Comparison of ENCODE assay signal across 9 cellular contexts in genomic region chr13:110555601-110556223, GRCh38. TPM values are rescaled to one million over a fixed set of nuclear protein-coding genes. Genes with fewer than 3 reads are reported as not detected.
DNase-seq lines count a peak whose midpoint lies in the region; ATAC-seq, FAIRE-seq and TF ChIP-seq lines count a peak whose summit lies in the region.
"Had no signal": no experiment of that assay in that cellular context is flagged by ENCODE, and none has a peak within 500 bp of the region (broad histone marks: within the 10 kb centered on the region; RNA-seq: fewer than 3 reads in every experiment).

No MANE protein-coding gene starts in this region.

- H3K27me3 ChIP-seq in K562 (ENCODE audit: control insufficient read depth in 2 of 2, insufficient read depth in 2 of 2, low read length in 2 of 2) (no peaks in the 10 kb centered on the region), spleen (replicated peaks in 1 of 7) (no peaks in the 10 kb centered on the region)

- POLR2A ChIA-PET in K562 (lab: Yijun Ruan, JAX): interaction anchor here (0.6 to 0.8 kb wide), 3 partner anchors 30 to 245 kb away, joined by 3 to 4 read pairs (median 3); no protein-coding TSS in a partner anchor

- H3K9me1 ChIP-seq in K562 (ENCODE audit: control insufficient read depth, insufficient read depth, low read length): no peaks in the 10 kb centered on the region

- H3K9me3 ChIP-seq in K562 (replicated peaks; ENCODE audit: control insufficient read depth, insufficient read depth, low read depth, low read length): no peaks in the 10 kb centered on the region
- peaks cover 0 to 6% (median 0%) of the 10 kb centered on the region in 8 donors for H3K9me3 ChIP-seq in spleen

- in situ Hi-C loops in K562 (cut with MboI): no loop called here

- no peak for FAIRE-seq in K562 (lab: Jason Lieb, UNC)

- no peak overlapping the region for H2AFZ ChIP-seq in K562 (ENCODE audit: low read depth, low read length)

- no peak overlapping the region for H3K27ac ChIP-seq in K562 (ENCODE audit: extremely low read depth, low read depth, low read length)
- H3K27ac ChIP-seq in spleen: peak overlapping the region in 7 of 8 donors; percentile 36 to 96 (median 72)

- no peak for TF ChIP-seq CTCF in K562 (IDR thresholded peaks at IDR 0.05 in 2 of 3, conservative IDR thresholded peaks at IDR 0.05 in 1 of 3; ENCODE audit: insufficient read depth in 2 of 3, low read depth in 1 of 3, low read length in 3 of 3)
- TF ChIP-seq CTCF in spleen (IDR thresholded peaks at IDR 0.05 in 8 of 11, conservative IDR thresholded peaks at IDR 0.05 in 3 of 11): no peak

- DNase-seq in NCI-H2029 (lab: John Stamatoyannopoulos, UW) (peak; percentile 91), K562 (ENCODE audit: extremely low read depth in 1 of 4, low spot score in 3 of 4) (no peak), spleen (peak; percentile 70), SHP77 treated with DMSO at 0.1 percent for 48 hours (lab: John Stamatoyannopoulos, UW) (no peak), T-helper 2 cell (no peak), GM03348 (ENCODE audit: low spot score) (no peak)

- CTCF ChIA-PET in K562 (lab: Yijun Ruan, JAX; ENCODE audit: low intra/inter-chr PET ratio): no interaction called here

- H3K79me2 ChIP-seq in K562 (ENCODE audit: control insufficient read depth, insufficient read depth, low read length): peaks cover 29% of the 10 kb centered on the region

- H3K4me2 ChIP-seq in K562 (ENCODE audit: insufficient read depth, low read length): no peak overlapping the region

- TF ChIP-seq POLR2A in K562 (conservative IDR thresholded peaks at IDR 0.05) (no peak), spleen (IDR thresholded peaks at IDR 0.05) (no peak)

- H3K9ac ChIP-seq in K562 (ENCODE audit: insufficient read depth in 1 of 2, low read depth in 2 of 2, low read length in 2 of 2): peak overlapping the region in 1 of 2 experiments; percentile 52; a peak in 2 of 4 replicates

- peaks cover 4% of the 10 kb centered on the region; the same call in 1 of the 3 replicates for H3K36me3 ChIP-seq in K562 (ENCODE audit: control insufficient read depth, insufficient read depth, low read length)
- H3K36me3 ChIP-seq in spleen: peaks cover 0 to 30% (median 4%) of the 10 kb centered on the region in 6 donors

- TF ChIP-seq RAD21 in K562 (CRISPR knock-in tag; conservative IDR thresholded peaks at IDR 0.05 in 1 of 2, IDR thresholded peaks at IDR 0.05 in 1 of 2): no peak

- peaks cover 7 to 26% of the 10 kb centered on the region in 2 experiments; a peak in 4 of 5 replicates for H3K4me1 ChIP-seq in K562 (replicated peaks in 1 of 2; ENCODE audit: control insufficient read depth in 2 of 2, insufficient read depth in 2 of 2, low read length in 2 of 2)
- H3K4me1 ChIP-seq in spleen: peaks cover 0 to 91% (median 53%) of the 10 kb centered on the region in 6 donors

- 58% methylated on average over 6 of the region's 16 CpGs for WGBS in K562 (ENCODE audit: insufficient coverage, low coverage, missing lambda C conversion rate)
- 77 to 83% (median 81%) methylated on average over 11 to 16 of the region's 16 CpGs for WGBS in spleen, 5 donors

- peak; percentile 47 for ATAC-seq in GM18870 (IDR thresholded peaks at IDR 0.05; ENCODE audit: unreplicated experiment)
- no peak; the same call in 2 of the 3 replicates for ATAC-seq in K562
- ATAC-seq in HG02759 (IDR thresholded peaks at IDR 0.05; ENCODE audit: unreplicated experiment): no peak
- ATAC-seq: SK-N-SH treated with all-trans-retinoic acid at 6 μM for 48 hours had no signal

- no peak overlapping the region for H3K4me3 ChIP-seq in K562
- H3K4me3 ChIP-seq in spleen: peak overlapping the region in 1 of 8 donors; percentile 21

- no TSS peak for BruUV-seq in K562 (replicated peaks; lab: Mats Ljungman, UMichigan)

- TF ChIP-seq EP300 in K562 (IDR thresholded peaks at IDR 0.05; ENCODE audit: low read length): no peak

- no peaks in the 10 kb centered on the region for H4K20me1 ChIP-seq in K562 (replicated peaks; ENCODE audit: control insufficient read depth, insufficient read depth, low read length)

- intact Hi-C loops in K562 (cut with micrococcal nuclease) (no loop called here), spleen (cut with DNase I; ENCODE audit: low total_unique reads) (no loop called here)

TF ChIP-seq in K562, 482 proteins besides CTCF, POLR2A, EP300 and RAD21:
- TF ChIP-seq NEUROD1 (IDR thresholded peaks at IDR 0.05; ENCODE audit: borderline replicate concordance, low read depth, low read length, partially characterized antibody) (no peak), TFAP4 (CRISPR knock-in tag; IDR thresholded peaks at IDR 0.05; ENCODE audit: borderline replicate concordance) (0 out of 2 replicates have a peak, but pooled peaks have one; percentile 12), DDX20 (tag; IDR thresholded peaks at IDR 0.05; ENCODE audit: low read depth) (no peak), DLX4 (CRISPR knock-in tag; IDR thresholded peaks at IDR 0.05) (no peak), NRF1 (conservative IDR thresholded peaks at IDR 0.05 in 1 of 2, IDR thresholded peaks at IDR 0.05 in 1 of 2) (no peak), SPI1 (IDR thresholded peaks at IDR 0.05; ENCODE audit: borderline replicate concordance, low read depth, low read length) (peak; percentile 47; the same call in 1 of the 2 replicates)

RNA-seq across cellular contexts. Expression of gene RAB20, which starts 5.8 kb away (rescaled TPM):
- total RNA-seq in K562 (2011; cell fraction: chromatin; rRNA removed; ENCODE audit: low replicate concordance): 1.3 and 3.9 TPM in 2 replicates
- total RNA-seq in K562 (2011; cell fraction: nucleolus; rRNA removed): 2.5 TPM in 2 replicates
- 1.5 and 2.9 TPM in 2 replicates for total RNA-seq in K562 (2011; cell fraction: nucleoplasm; rRNA removed)
- 9.2 and 12.4 TPM in 2 replicates for total RNA-seq in K562 (2014; rRNA removed)
- 4.3 and 4.8 TPM in 2 replicates for total RNA-seq in K562 (2014; rRNA removed; fragmentation: Illumina TruSeq; extraction: Trizol)
- 6.7 and 7.7 TPM in 2 replicates for total RNA-seq in K562 (2015; rRNA removed; fragmentation: Illumina TruSeq; extraction: Trizol)
- 7.9 and 8.1 TPM in 2 replicates for total RNA-seq in K562 (2021)
- polyA plus RNA-seq in K562 (2011; rRNA removed): 4.6 and 11.8 TPM in 2 replicates
- polyA plus RNA-seq in K562 (2011; cell fraction: cytosol; rRNA removed): 8.9 and 13.3 TPM in 2 replicates
- 3.6 and 6.9 TPM in 2 replicates for polyA plus RNA-seq in K562 (2011; cell fraction: nucleus; rRNA removed)
- 10.1 and 10.6 TPM in 2 replicates for polyA plus RNA-seq in K562 (2012)
- 5.4 and 7.5 TPM in 2 replicates for polyA plus RNA-seq in K562 (2014; fragmentation: Illumina TruSeq; extraction: Trizol)
- under 1 TPM; 0.62 to 0.82 TPM for polyA plus RNA-seq in K562 (2014; fragmentation: Nextera tagmentation; extraction: Ambion mirVana)
- polyA plus RNA-seq in K562 (2014; rRNA removed): 7.1 and 9.1 TPM in 2 replicates
- 2.9 and 6.8 TPM in 2 replicates for polyA minus RNA-seq in K562 (2011; rRNA and poly(A)+ RNA removed)
- polyA minus RNA-seq in K562 (2011; cell fraction: cytosol; rRNA and poly(A)+ RNA removed): 2.9 and 9.6 TPM in 2 replicates
- polyA minus RNA-seq in K562 (2011; cell fraction: nucleus; rRNA and poly(A)+ RNA removed): 1.9 and 4.2 TPM in 2 replicates
- 10 to 100 TPM; 46.9 to 96.4 (median 61.1) TPM for total RNA-seq in spleen
- 10 to 100 TPM; 19.1 to 49.0 (median 39.6) TPM for polyA plus RNA-seq in spleen

RNA-seq across cellular contexts. Expression of gene NAXD, which starts 59.6 kb away (rescaled TPM):
- 32.5 and 45.0 TPM in 2 replicates for total RNA-seq in K562 (2011; cell fraction: chromatin; rRNA removed; ENCODE audit: low replicate concordance)
- total RNA-seq in K562 (2011; cell fraction: nucleolus; rRNA removed): 25.1 and 28.0 TPM in 2 replicates
- 19.5 and 24.8 TPM in 2 replicates for total RNA-seq in K562 (2011; cell fraction: nucleoplasm; rRNA removed)
- total RNA-seq in K562 (2014; rRNA removed) (9.4 and 10.9 TPM in 2 replicates), K562 (2014; rRNA removed; fragmentation: Illumina TruSeq; extraction: Trizol) (9.4 and 10.4 TPM in 2 replicates), K562 (2015; rRNA removed; fragmentation: Illumina TruSeq; extraction: Trizol) (13.2 and 14.1 TPM in 2 replicates), K562 (2021) (19.3 and 20.1 TPM in 2 replicates), spleen (10 to 100 TPM; 27.1 to 35.5 (median 34.0) TPM)
- polyA plus RNA-seq in K562 (2011; rRNA removed) (15.4 and 19.7 TPM in 2 replicates), K562 (2014; fragmentation: Illumina TruSeq; extraction: Trizol) (13.0 and 17.0 TPM in 2 replicates), K562 (2014; fragmentation: Nextera tagmentation; extraction: Ambion mirVana) (1 to 10 TPM in 1 of 2 experiments, under 1 TPM in 1; 0.59 to 1.7 TPM), K562 (2014; rRNA removed) (20.6 and 20.8 TPM in 2 replicates), spleen (10 to 100 TPM; 25.1 to 40.9 (median 35.8) TPM)
- 19.3 and 25.1 TPM in 2 replicates for polyA plus RNA-seq in K562 (2011; cell fraction: cytosol; rRNA removed)
- 81.8 and 101 TPM in 2 replicates for polyA plus RNA-seq in K562 (2011; cell fraction: nucleus; rRNA removed)
- polyA plus RNA-seq in K562 (2012): 17.8 and 18.6 TPM in 2 replicates
- 10.0 and 11.0 TPM in 2 replicates for polyA minus RNA-seq in K562 (2011; rRNA and poly(A)+ RNA removed)
- polyA minus RNA-seq in K562 (2011; cell fraction: cytosol; rRNA and poly(A)+ RNA removed): 5.3 and 8.5 TPM in 2 replicates
- polyA minus RNA-seq in K562 (2011; cell fraction: nucleus; rRNA and poly(A)+ RNA removed): 10.6 and 16.3 TPM in 2 replicates

Comparison
In these comparisons a context has a peak if more than half of its experiments do, and no peak if none do; other contexts are left out.
1. DNase-seq: peak in NCI-H2029 (single experiment) and spleen (single experiment); none in K562 (0 of 4), SHP77 treated with DMSO at 0.1 percent for 48 hours (single experiment), T-helper 2 cell (0 of 5) and GM03348 (single experiment).